In genomic region chr2:170747921-170748320, GRCh38 we compare ENCODE assay signal across 19 cellular contexts. TPM values are rescaled to one million over a fixed set of nuclear protein-coding genes. Genes with fewer than 3 reads are reported as not detected.
A peak's percentile ranks its signal among the peaks of the same experiment; 100 is the strongest.
DNase-seq lines count a peak whose midpoint lies in the region; ATAC-seq and TF ChIP-seq lines count a peak whose summit lies in the region.
"Had no signal": no experiment of that assay in that cellular context is flagged by ENCODE, and none has a peak within 500 bp of the region (broad histone marks: within the 10 kb centered on the region; RNA-seq: fewer than 3 reads in every experiment).

No MANE protein-coding gene starts in this region.

- H3K4me2 ChIP-seq in BLaER1, result peak overlapping the region; percentile 46
- no peak overlapping the region for H3K4me2 ChIP-seq in Loucy (ENCODE audit: low read depth, low read length, poor library complexity, severe bottlenecking)

- H4K20me1 ChIP-seq in BLaER1 (no peaks in the 10 kb centered on the region), Loucy (ENCODE audit: insufficient read depth, low read length, poor library complexity, severe bottlenecking) (no peaks in the 10 kb centered on the region)

- peak overlapping the region; percentile 56 for H3K4me3 Mint-ChIP-seq in glutamatergic neuron (ENCODE audit: unreplicated experiment)
- no peak overlapping the region for H3K4me3 Mint-ChIP-seq in stimulated activated effector memory CD8-positive, alpha-beta T cell treated with anti-CD3 and anti-CD28 coated beads, Interleukin-12 subunit alpha, Interleukin-12 subunit beta, amount 100 ng/mL, for 72 hours
- H3K4me3 Mint-ChIP-seq: activated CD4-positive, alpha-beta T cell treated with anti-CD3 and anti-CD28 coated beads, Interleukin-2, amount 10 ng/mL, durations not matched to agents 24 days and 14 days; activated T-helper 1 cell treated with anti-CD3 and anti-CD28 coated beads, Interleukin-12 subunit alpha, Interleukin-12 subunit beta, Interleukin-2, Interleukin-4 antibody, amounts not matched to agents 30 ng/mL and 10 ng/mL and 1 ng/mL, durations not matched to agents 14 hours and 24 hours and 36 hours; stimulated activated naive CD8-positive, alpha-beta T cell treated with anti-CD3 and anti-CD28 coated beads, Interleukin-15, Interleukin-2, amounts not matched to agents 100 ng/mL and 50 ng/mL, for 24 hours had no signal

- no peaks in the 10 kb centered on the region for H3K9me2 ChIP-seq in Loucy (replicated peaks; ENCODE audit: low read depth, low read length)

- peak overlapping the region; percentile 47 for H2AFZ ChIP-seq in Loucy (ENCODE audit: low read length)

- peaks cover 7% of the 10 kb centered on the region for H3K27me3 Mint-ChIP-seq in glutamatergic neuron (ENCODE audit: unreplicated experiment)

- H3K9me3 Mint-ChIP-seq in glutamatergic neuron (ENCODE audit: unreplicated experiment), result no peaks in the 10 kb centered on the region
- no peaks in the 10 kb centered on the region for H3K9me3 Mint-ChIP-seq in stimulated activated effector memory CD8-positive, alpha-beta T cell treated with anti-CD3 and anti-CD28 coated beads, Interleukin-12 subunit alpha, Interleukin-12 subunit beta, amount 100 ng/mL, for 72 hours
- H3K9me3 Mint-ChIP-seq: activated CD4-positive, alpha-beta T cell treated with anti-CD3 and anti-CD28 coated beads, Interleukin-2, amount 10 ng/mL, durations not matched to agents 24 days and 14 days; activated T-helper 1 cell treated with anti-CD3 and anti-CD28 coated beads, Interleukin-12 subunit alpha, Interleukin-12 subunit beta, Interleukin-2, Interleukin-4 antibody, amounts not matched to agents 30 ng/mL and 10 ng/mL and 1 ng/mL, durations not matched to agents 14 hours and 24 hours and 36 hours; stimulated activated naive CD8-positive, alpha-beta T cell treated with anti-CD3 and anti-CD28 coated beads, Interleukin-15, Interleukin-2, amounts not matched to agents 100 ng/mL and 50 ng/mL, for 24 hours had no signal

- H3K79me2 ChIP-seq in Loucy (ENCODE audit: insufficient read depth, low read length), result no peaks in the 10 kb centered on the region

- DNase-seq in astrocyte of the hippocampus (ENCODE audit: low read depth, low spot score), result peak; percentile 22
- DNase-seq in glutamatergic neuron, result no peak
- DNase-seq in cerebellar nuclear complex (lab: John Stamatoyannopoulos, UW), result no peak
- DNase-seq in stimulated activated naive CD8-positive, alpha-beta T cell treated with anti-CD3 and anti-CD28 coated beads, Interleukin-15, Interleukin-2, amounts not matched to agents 100 U/mL and 50 U/mL, for 24 hours, result no peak
- DNase-seq in effector CD4-positive, alpha-beta T cell, result no peak
- DNase-seq in stimulated activated effector memory CD8-positive, alpha-beta T cell treated with anti-CD3 and anti-CD28 coated beads, Interleukin-12 subunit alpha, Interleukin-12 subunit beta, amount 100 ng/mL, for 72 hours (ENCODE audit: low spot score in 2 of 2), result no peak
- DNase-seq: activated CD4-positive, alpha-beta T cell treated with anti-CD3 and anti-CD28 coated beads, Interleukin-2, amount 10 ng/mL, durations not matched to agents 24 days and 14 days; caudate nucleus; KBM-7; NCI-H2081; NK-92 treated with Interleukin-12 subunit alpha and Interleukin-12 subunit beta, amount 100 ng/mL, for 24 hours had no signal

- H3F3A ChIP-seq in Loucy (ENCODE audit: low read depth), result no peaks in the 10 kb centered on the region

- H3K27ac Mint-ChIP-seq in glutamatergic neuron (ENCODE audit: unreplicated experiment), result peak overlapping the region; percentile 85
- no peak overlapping the region for H3K27ac Mint-ChIP-seq in stimulated activated effector memory CD8-positive, alpha-beta T cell treated with anti-CD3 and anti-CD28 coated beads, Interleukin-12 subunit alpha, Interleukin-12 subunit beta, amount 100 ng/mL, for 72 hours
- H3K27ac Mint-ChIP-seq: activated CD4-positive, alpha-beta T cell treated with anti-CD3 and anti-CD28 coated beads, Interleukin-2, amount 10 ng/mL, durations not matched to agents 24 days and 14 days; activated T-helper 1 cell treated with anti-CD3 and anti-CD28 coated beads, Interleukin-12 subunit alpha, Interleukin-12 subunit beta, Interleukin-2, Interleukin-4 antibody, amounts not matched to agents 30 ng/mL and 10 ng/mL and 1 ng/mL, durations not matched to agents 14 hours and 24 hours and 36 hours; stimulated activated naive CD8-positive, alpha-beta T cell treated with anti-CD3 and anti-CD28 coated beads, Interleukin-15, Interleukin-2, amounts not matched to agents 100 ng/mL and 50 ng/mL, for 24 hours had no signal

- no peaks in the 10 kb centered on the region for H3K36me3 Mint-ChIP-seq in glutamatergic neuron (ENCODE audit: unreplicated experiment)
- H3K36me3 Mint-ChIP-seq in stimulated activated effector memory CD8-positive, alpha-beta T cell treated with anti-CD3 and anti-CD28 coated beads, Interleukin-12 subunit alpha, Interleukin-12 subunit beta, amount 100 ng/mL, for 72 hours, result no peaks in the 10 kb centered on the region

- H3K27ac ChIP-seq in BLaER1, result no peak overlapping the region
- H3K27ac ChIP-seq: C4-2B, gastroesophageal sphincter had no signal

- H3K4me3 ChIP-seq in BLaER1 (no peak overlapping the region), Loucy (ENCODE audit: low read length, poor library complexity, severe bottlenecking) (no peak overlapping the region)
- H3K4me3 ChIP-seq: gastroesophageal sphincter had no signal

- peaks cover 8% of the 10 kb centered on the region for H3K4me1 Mint-ChIP-seq in glutamatergic neuron (ENCODE audit: low read depth, unreplicated experiment)
- H3K4me1 Mint-ChIP-seq in stimulated activated effector memory CD8-positive, alpha-beta T cell treated with anti-CD3 and anti-CD28 coated beads, Interleukin-12 subunit alpha, Interleukin-12 subunit beta, amount 100 ng/mL, for 72 hours, result no peaks in the 10 kb centered on the region
- H3K4me1 Mint-ChIP-seq: activated CD4-positive, alpha-beta T cell treated with anti-CD3 and anti-CD28 coated beads, Interleukin-2, amount 10 ng/mL, durations not matched to agents 24 days and 14 days had no signal

- H3K4me1 ChIP-seq in BLaER1 (peaks cover 13% of the 10 kb centered on the region), Loucy (ENCODE audit: insufficient read depth, low read length, poor library complexity, severe bottlenecking) (peaks cover 22% of the 10 kb centered on the region)
- H3K4me1 ChIP-seq: gastroesophageal sphincter had no signal

- TF ChIP-seq CTCF in Loucy (conservative IDR thresholded peaks at IDR 0.05; ENCODE audit: low read length) (no peak), glutamatergic neuron (IDR thresholded peaks at IDR 0.05; ENCODE audit: partially characterized antibody, unreplicated experiment) (no peak)

- H3K36me3 ChIP-seq in BLaER1 (no peaks in the 10 kb centered on the region), Loucy (ENCODE audit: insufficient read depth, low read length) (no peaks in the 10 kb centered on the region)
- H3K36me3 ChIP-seq: gastroesophageal sphincter had no signal

- H3K9me3 ChIP-seq in BLaER1, result no peaks in the 10 kb centered on the region
- H3K9me3 ChIP-seq in Loucy (ENCODE audit: insufficient read depth, low read depth, low read length), result no peaks in the 10 kb centered on the region
- H3K9me3 ChIP-seq: gastroesophageal sphincter had no signal

- H3K27me3 ChIP-seq in BLaER1 (no peaks in the 10 kb centered on the region), Loucy (ENCODE audit: insufficient read depth, low read length, poor library complexity, severe bottlenecking) (no peaks in the 10 kb centered on the region)

- ATAC-seq in stimulated activated naive CD8-positive, alpha-beta T cell treated with anti-CD3 and anti-CD28 coated beads, Interleukin-15, Interleukin-2, amounts not matched to agents 100 U/mL and 50 U/mL, for 24 hours, result no peak
- no peak for ATAC-seq in stimulated activated effector memory CD8-positive, alpha-beta T cell treated with anti-CD3 and anti-CD28 coated beads, Interleukin-12 subunit alpha, Interleukin-12 subunit beta, amount 100 ng/mL, for 72 hours
- ATAC-seq: gastroesophageal sphincter had no signal

- H3K9ac ChIP-seq in BLaER1 (no peak overlapping the region), Loucy (ENCODE audit: low read depth, low read length, poor library complexity, severe bottlenecking) (no peak overlapping the region)

RNA-seq across cellular contexts. Expression of gene ERICH2, which starts 22.3 kb away (rescaled TPM):
- total RNA-seq in glutamatergic neuron (ENCODE audit: unreplicated experiment), result 2.1 TPM
- total RNA-seq: activated CD4-positive, alpha-beta T cell treated with anti-CD3 and anti-CD28 coated beads, Interleukin-2, amount 10 ng/mL, durations not matched to agents 24 days and 14 days; activated T-helper 1 cell treated with anti-CD3 and anti-CD28 coated beads, Interleukin-12 subunit alpha, Interleukin-12 subunit beta, Interleukin-2, Interleukin-4 antibody, amounts not matched to agents 30 ng/mL and 10 ng/mL and 1 ng/mL, durations not matched to agents 14 hours and 24 hours and 36 hours; gastroesophageal sphincter; pulmonary artery endothelial cell had no signal

RNA-seq across cellular contexts. Expression of gene SP5, which starts 32.8 kb away (rescaled TPM):
- total RNA-seq in glutamatergic neuron (ENCODE audit: unreplicated experiment), result 1.8 TPM
- total RNA-seq: activated T-helper 1 cell treated with anti-CD3 and anti-CD28 coated beads, Interleukin-12 subunit alpha, Interleukin-12 subunit beta, Interleukin-2, Interleukin-4 antibody, amounts not matched to agents 30 ng/mL and 10 ng/mL and 1 ng/mL, durations not matched to agents 14 hours and 24 hours and 36 hours; kidney epithelial cell; pulmonary artery endothelial cell had no signal
